In the genomic region with DNA sequence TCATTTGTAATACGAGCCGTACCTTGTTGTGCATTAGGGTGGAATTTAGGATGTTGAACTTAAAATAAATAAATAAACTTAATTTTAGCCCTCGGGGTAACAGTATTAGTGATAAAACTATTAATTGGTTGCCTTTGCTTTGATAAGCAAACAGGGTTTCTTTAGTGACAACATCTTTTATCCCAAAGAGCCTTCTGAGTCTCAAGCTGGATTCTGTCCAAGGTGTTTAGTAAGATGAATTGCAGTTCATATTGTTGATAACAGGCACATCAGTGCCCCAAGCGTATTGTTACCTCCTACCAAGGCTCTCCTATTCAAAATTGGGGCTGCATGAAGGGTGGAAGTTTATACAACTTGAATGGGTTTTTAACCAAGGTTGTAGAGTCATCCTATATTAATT, we compare ENCODE assay signal across 18 cellular contexts.
"Had no signal": no experiment of that assay in that cellular context is flagged by ENCODE, and none has a peak within 500 bp of the region (broad histone marks: within the 10 kb centered on the region; RNA-seq: fewer than 3 reads in every experiment).

No MANE protein-coding gene starts in this region.

- DNase-seq: activated CD4-positive, alpha-beta T cell treated with anti-CD3 and anti-CD28 coated beads, Interleukin-2, amount 50 U/mL, for 48 hours; activated CD8-positive, alpha-beta memory T cell treated with anti-CD3 and anti-CD28 coated beads, Interleukin-2, amount 10 ng/mL, durations not matched to agents 7 days and 5 days; activated effector memory CD4-positive, alpha-beta T cell treated with Interleukin-2 at 50 U/mL for 16 hours; activated T-cell treated with anti-CD3 and anti-CD28 coated beads, Interleukin-2, amount 50 U/mL, for 1 hour; adrenal gland; cortex of kidney; effector CD8-positive, alpha-beta T cell; gastrocnemius medialis; islet precursor cell; ovary; SK-N-SH; T-helper 1 cell; T1000; thyroid gland had no signal

- H3K4me1 Mint-ChIP-seq: activated naive CD4-positive, alpha-beta T cell treated with anti-CD3 and anti-CD28 coated beads, Interleukin-2, amount 50 U/mL, for 24 hours; central memory CD8-positive, alpha-beta T cell; stimulated activated effector memory CD8-positive, alpha-beta T cell treated with anti-CD3 and anti-CD28 coated beads, Interleukin-12 subunit alpha, Interleukin-12 subunit beta, amount 100 ng/mL, for 72 hours had no signal

- H3K9me2 ChIP-seq: SK-N-SH had no signal

- H3K27ac ChIP-seq: adrenal gland, ovary, thyroid gland had no signal

- H3K4me2 ChIP-seq: SK-N-SH had no signal

- H3K27ac Mint-ChIP-seq: activated CD8-positive, alpha-beta memory T cell treated with anti-CD3 and anti-CD28 coated beads, Interleukin-2, amount 10 ng/mL, durations not matched to agents 7 days and 5 days; activated naive CD4-positive, alpha-beta T cell treated with anti-CD3 and anti-CD28 coated beads, Interleukin-2, amount 50 U/mL, for 24 hours; stimulated activated effector memory CD8-positive, alpha-beta T cell treated with anti-CD3 and anti-CD28 coated beads, Interleukin-12 subunit alpha, Interleukin-12 subunit beta, amount 100 ng/mL, for 72 hours had no signal

- H3K36me3 Mint-ChIP-seq: activated CD8-positive, alpha-beta memory T cell treated with anti-CD3 and anti-CD28 coated beads, Interleukin-2, amount 10 ng/mL, durations not matched to agents 7 days and 5 days; activated naive CD4-positive, alpha-beta T cell treated with anti-CD3 and anti-CD28 coated beads, Interleukin-2, amount 50 U/mL, for 24 hours; stimulated activated effector memory CD8-positive, alpha-beta T cell treated with anti-CD3 and anti-CD28 coated beads, Interleukin-12 subunit alpha, Interleukin-12 subunit beta, amount 100 ng/mL, for 72 hours had no signal

- H3K9me3 Mint-ChIP-seq: activated naive CD4-positive, alpha-beta T cell treated with anti-CD3 and anti-CD28 coated beads, Interleukin-2, amount 50 U/mL, for 24 hours; central memory CD8-positive, alpha-beta T cell; neural crest cell; stimulated activated effector memory CD8-positive, alpha-beta T cell treated with anti-CD3 and anti-CD28 coated beads, Interleukin-12 subunit alpha, Interleukin-12 subunit beta, amount 100 ng/mL, for 72 hours had no signal

- H3K36me3 ChIP-seq: adrenal gland, gastrocnemius medialis, ovary, thyroid gland had no signal

- H3K4me3 Mint-ChIP-seq: activated CD8-positive, alpha-beta memory T cell treated with anti-CD3 and anti-CD28 coated beads, Interleukin-2, amount 10 ng/mL, durations not matched to agents 7 days and 5 days; activated naive CD4-positive, alpha-beta T cell treated with anti-CD3 and anti-CD28 coated beads, Interleukin-2, amount 50 U/mL, for 24 hours; central memory CD8-positive, alpha-beta T cell; neural crest cell; stimulated activated effector memory CD8-positive, alpha-beta T cell treated with anti-CD3 and anti-CD28 coated beads, Interleukin-12 subunit alpha, Interleukin-12 subunit beta, amount 100 ng/mL, for 72 hours had no signal

- H3K9ac ChIP-seq: SK-N-SH had no signal

- H3K9me3 ChIP-seq: adrenal gland, gastrocnemius medialis, ovary, SK-N-SH, thyroid gland had no signal

- H3K4me3 ChIP-seq: adrenal gland, gastrocnemius medialis, ovary, thyroid gland had no signal

- H3K4me1 ChIP-seq: adrenal gland had no signal

- H3K27me3 ChIP-seq: adrenal gland, gastrocnemius medialis, ovary, thyroid gland had no signal
